Comparison of ENCODE assay signal across 19 cellular contexts in the genomic region with DNA sequence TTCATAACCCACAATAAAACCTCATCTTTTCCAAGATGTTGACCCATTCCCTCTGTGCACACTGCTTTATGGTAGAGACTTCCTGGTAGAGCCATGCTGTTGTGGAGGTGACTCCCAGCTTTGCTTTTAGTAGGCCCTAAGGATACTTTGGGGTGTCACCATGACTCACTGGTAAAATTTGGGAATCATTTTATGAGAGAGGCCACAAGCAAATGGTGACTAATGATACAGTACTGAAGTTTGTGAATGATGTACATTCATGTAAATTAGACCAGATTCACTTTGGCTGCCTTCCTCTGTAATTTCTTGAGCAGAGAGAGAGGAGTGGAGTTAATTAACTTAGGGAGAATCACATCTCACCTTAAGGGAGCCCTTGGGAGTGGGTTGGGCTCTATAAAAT.
DNase-seq lines count a peak whose midpoint lies in the region; ATAC-seq lines count a peak whose summit lies in the region.
"Had no signal": no experiment of that assay in that cellular context is flagged by ENCODE, and none has a peak within 500 bp of the region (broad histone marks: within the 10 kb centered on the region; RNA-seq: fewer than 3 reads in every experiment).

No MANE protein-coding gene starts in this region.

- no peak for ATAC-seq in GM18867 (IDR thresholded peaks at IDR 0.05; ENCODE audit: unreplicated experiment)
- ATAC-seq: activated CD4-positive, alpha-beta T cell treated with anti-CD3 and anti-CD28 coated beads for 36 hours; HCT116; right lobe of liver had no signal

- DNase-seq in NCI-H82 (lab: John Stamatoyannopoulos, UW) (peak; percentile 13), NCI-H82 treated with DMSO at 0.1 percent for 48 hours (lab: John Stamatoyannopoulos, UW; ENCODE audit: unreplicated experiment) (no peak), T1000 (lab: John Stamatoyannopoulos, UW) (peak; percentile 56), fibroblast of the conjunctiva (ENCODE audit: low read depth) (peak; percentile 16), cerebellar nuclear complex (lab: John Stamatoyannopoulos, UW) (no peak), NCI-H187 (lab: John Stamatoyannopoulos, UW) (no peak), iPS-NIHi11 (ENCODE audit: low spot score) (no peak)
- DNase-seq: activated CD4-positive, alpha-beta T cell treated with anti-CD3 and anti-CD28 coated beads for 36 hours; activated CD8-positive, alpha-beta memory T cell treated with anti-CD3 and anti-CD28 coated beads, Interleukin-2, amount 50 U/mL, for 4 hours; activated naive CD4-positive, alpha-beta T cell treated with anti-CD3 and anti-CD28 coated beads, Interleukin-2, amount 50 U/mL, for 16 hours; effector memory CD4-positive, alpha-beta T cell; NCI-H1092; right lobe of liver; RPMI8226; stimulated activated CD4-positive, alpha-beta T cell treated with anti-CD3 and anti-CD28 coated beads, Interleukin-2, amount 100 ng/mL, for 48 hours; T-helper 2 cell; thyroid gland had no signal

Comparison
In these comparisons a context has a peak if more than half of its experiments do, and no peak if none do; other contexts are left out.
1. DNase-seq: peak in NCI-H82 (single experiment), T1000 (single experiment) and fibroblast of the conjunctiva (single experiment); none in NCI-H82 treated with DMSO at 0.1 percent for 48 hours (single experiment), cerebellar nuclear complex (0 of 2), NCI-H187 (0 of 2) and iPS-NIHi11 (single experiment).